In the genomic region with DNA sequence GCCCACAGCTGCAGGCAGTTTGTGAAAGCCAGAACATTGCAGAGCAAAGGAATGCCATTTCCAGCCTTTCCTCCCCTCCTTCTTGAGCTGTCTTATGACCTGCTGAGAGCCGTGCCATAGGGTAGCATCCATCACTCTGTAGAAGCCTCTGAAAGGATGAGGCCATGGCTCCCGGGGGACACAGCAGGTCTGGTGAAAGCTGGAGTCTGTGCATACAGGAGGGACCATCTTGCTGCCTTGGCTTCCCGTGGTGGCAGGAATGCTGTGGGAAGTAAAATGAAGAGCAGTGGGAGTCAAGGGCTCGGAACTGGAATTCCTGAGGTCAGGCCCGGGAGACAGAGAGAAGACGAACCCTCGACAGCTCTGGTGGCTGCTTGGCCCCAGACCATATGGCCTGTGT, we compare ENCODE assay signal across 22 cellular contexts. TPM values are rescaled to one million over a fixed set of nuclear protein-coding genes. Genes with fewer than 3 reads are reported as not detected.
A peak's percentile ranks its signal among the peaks of the same experiment; 100 is the strongest.
DNase-seq lines count a peak whose midpoint lies in the region; ATAC-seq and TF ChIP-seq lines count a peak whose summit lies in the region.
"Had no signal": no experiment of that assay in that cellular context is flagged by ENCODE, and none has a peak within 500 bp of the region (broad histone marks: within the 10 kb centered on the region; RNA-seq: fewer than 3 reads in every experiment).

No MANE protein-coding gene starts in this region.

- no peak overlapping the region for H2AK5ac ChIP-seq in mesenchymal stem cell (ENCODE audit: low read length, severe bottlenecking)

- H2AFZ ChIP-seq in mesenchymal stem cell (ENCODE audit: low read depth, low read length) = no peak overlapping the region

- peaks cover 23% of the 10 kb centered on the region for H3K27me3 Mint-ChIP-seq in activated T-cell treated with anti-CD3 and anti-CD28 coated beads, Interleukin-2, amount 50 U/mL, for 24 hours

- H2BK120ac ChIP-seq in mesenchymal stem cell (ENCODE audit: low read depth, low read length) = no peak overlapping the region

- POLR2A ChIA-PET in HEK293 (lab: Yijun Ruan, JAX) = no interaction called here

- peaks cover 7% of the 10 kb centered on the region for H3K4me1 Mint-ChIP-seq in activated T-cell treated with anti-CD3 and anti-CD28 coated beads, Interleukin-2, amount 50 U/mL, for 24 hours (ENCODE audit: low read depth)

- H3K4me1 ChIP-seq in HEK293 (ENCODE audit: control insufficient read depth, insufficient read depth, low read length) (peaks cover 3% of the 10 kb centered on the region; the same call in 1 of the 2 replicates), mesenchymal stem cell (ENCODE audit: control insufficient read depth, insufficient read depth, low read depth, low read length) (peaks cover 41% of the 10 kb centered on the region), thoracic aorta (ENCODE audit: control insufficient read depth in 1 of 2, low read depth in 2 of 2) (peaks cover 18 to 60% of the 10 kb centered on the region in 2 donors)
- H3K4me1 ChIP-seq: colonic mucosa had no signal

- H3K27ac Mint-ChIP-seq in activated T-cell treated with anti-CD3 and anti-CD28 coated beads, Interleukin-2, amount 50 U/mL, for 24 hours = no peak overlapping the region
- H3K27ac Mint-ChIP-seq: activated CD8-positive, alpha-beta memory T cell treated with anti-CD3 and anti-CD28 coated beads, Interleukin-2, amount 10 ng/mL, durations not matched to agents 7 days and 5 days; activated T-helper 2 cell treated with anti-CD3 and anti-CD28 coated beads, Interferon-gamma antibody, Interleukin-2, Interleukin-4, amounts not matched to agents 10 μg/mL and 5 μg/mL and 100 μg/mL, durations not matched to agents 14 hours and 24 hours and 36 hours had no signal

- no peak overlapping the region for H2BK5ac ChIP-seq in mesenchymal stem cell (ENCODE audit: low read depth, low read length, poor library complexity, severe bottlenecking)

- H3K9me3 ChIP-seq in HEK293 (ENCODE audit: control insufficient read depth, insufficient read depth, low read depth, low read length) (no peaks in the 10 kb centered on the region), mesenchymal stem cell (ENCODE audit: control insufficient read depth, low read length) (no peaks in the 10 kb centered on the region), thoracic aorta (no peaks in the 10 kb centered on the region)
- H3K9me3 ChIP-seq: colonic mucosa, left ventricle myocardium inferior, Peyer's patch had no signal

- ATAC-seq in thoracic aorta (ENCODE audit: insufficient number of reproducible peaks, low FRiP score, low read depth) = no peak
- ATAC-seq in HG02885 (IDR thresholded peaks at IDR 0.05; ENCODE audit: poor library complexity, unreplicated experiment) = no peak
- ATAC-seq: activated CD8-positive, alpha-beta memory T cell treated with anti-CD3 and anti-CD28 coated beads, Interleukin-2, amount 10 ng/mL, durations not matched to agents 7 days and 5 days had no signal

- CTCF ChIA-PET in HEK293 (lab: Yijun Ruan, JAX) = interaction anchor here (0.7 kb wide), 1 partner anchor 32 kb away, joined by 3 read pairs; no protein-coding TSS in a partner anchor

- no peaks in the 10 kb centered on the region for H3K9me3 Mint-ChIP-seq in activated T-cell treated with anti-CD3 and anti-CD28 coated beads, Interleukin-2, amount 50 U/mL, for 24 hours
- H3K9me3 Mint-ChIP-seq: activated T-helper 2 cell treated with anti-CD3 and anti-CD28 coated beads, Interferon-gamma antibody, Interleukin-2, Interleukin-4, amounts not matched to agents 10 μg/mL and 5 μg/mL and 100 μg/mL, durations not matched to agents 14 hours and 24 hours and 36 hours had no signal

- in situ Hi-C loops in astrocyte of the cerebellum (cut with HindIII; ENCODE audit: low sequenced_read_pairs) = loop anchor here (10.0 kb wide), 1 partner anchor 244 kb away; no protein-coding TSS in a partner anchor

- H2BK15ac ChIP-seq in mesenchymal stem cell (ENCODE audit: low read depth, poor library complexity, severe bottlenecking) = no peak overlapping the region

- H3K27ac ChIP-seq in HEK293 (ENCODE audit: extremely low read depth, low read depth, low read length) (no peak overlapping the region), mesenchymal stem cell (ENCODE audit: low read length, poor library complexity, severe bottlenecking) (peak overlapping the region; percentile 4), thoracic aorta (peak overlapping the region; percentile 69 to 88)
- H3K27ac ChIP-seq: colonic mucosa, left ventricle myocardium inferior, Peyer's patch had no signal

- no peak overlapping the region for H4K8ac ChIP-seq in mesenchymal stem cell (ENCODE audit: low read length)

- H3K27me3 ChIP-seq in mesenchymal stem cell (ENCODE audit: control insufficient read depth in 1 of 2, insufficient read depth in 1 of 2, low read length in 2 of 2) = peaks cover 30 to 56% of the 10 kb centered on the region in 2 experiments
- H3K27me3 ChIP-seq in thoracic aorta (replicated peaks; ENCODE audit: insufficient read depth) = no peaks in the 10 kb centered on the region
- H3K27me3 ChIP-seq: colonic mucosa, Peyer's patch had no signal

- 22% methylated on average over 7 of the region's 7 CpGs for WGBS in mesenchymal stem cell

- no peak overlapping the region for H3K9ac ChIP-seq in mesenchymal stem cell (ENCODE audit: low read length)

- H3K79me1 ChIP-seq in mesenchymal stem cell (replicated peaks; ENCODE audit: low read length, poor library complexity, severe bottlenecking) = no peaks in the 10 kb centered on the region

- H3K4me2 ChIP-seq in mesenchymal stem cell (ENCODE audit: low read length, poor library complexity, severe bottlenecking) = no peak overlapping the region

- no peak overlapping the region for H2BK12ac ChIP-seq in mesenchymal stem cell (ENCODE audit: low read length in 2 of 2)

- H3K4me3 Mint-ChIP-seq in activated T-cell treated with anti-CD3 and anti-CD28 coated beads, Interleukin-2, amount 50 U/mL, for 24 hours = no peak overlapping the region
- H3K4me3 Mint-ChIP-seq: activated CD8-positive, alpha-beta memory T cell treated with anti-CD3 and anti-CD28 coated beads, Interleukin-2, amount 10 ng/mL, durations not matched to agents 7 days and 5 days had no signal

- DNase-seq in astrocyte of the cerebellum (ENCODE audit: low read depth) = peak; percentile 59
- DNase-seq in mesenchymal stem cell = peak; percentile 43
- DNase-seq in thoracic aorta (ENCODE audit: low spot score) = no peak
- no peak for DNase-seq in DMS53 treated with DMSO at 0.1 percent for 48 hours (lab: John Stamatoyannopoulos, UW; ENCODE audit: unreplicated experiment)
- no peak for DNase-seq in activated T-cell treated with anti-CD3 and anti-CD28 coated beads, Interleukin-2, amount 50 U/mL, for 24 hours
- no peak for DNase-seq in OCI-M1 (lab: John Stamatoyannopoulos, UW)
- DNase-seq: activated CD8-positive, alpha-beta memory T cell treated with anti-CD3 and anti-CD28 coated beads, Interleukin-2, amount 10 ng/mL, durations not matched to agents 7 days and 5 days; C1 segment of cervical spinal cord; colonic mucosa; left ventricle myocardium inferior; NCI-H1417 treated with DMSO at 0.1 percent for 48 hours; NCI-H2171; NCI-H774; occipital lobe; Peyer's patch; small intestine; stimulated activated CD8-positive, alpha-beta memory T cell treated with anti-CD3 and anti-CD28 coated beads, Interleukin-4, amount 100 ng/mL, for 48 hours; T1000 had no signal

- H3K14ac ChIP-seq in mesenchymal stem cell (ENCODE audit: low read length in 2 of 2) = no peak overlapping the region

- TF ChIP-seq CTCF in HEK293 (tag by site-specific recombination; IDR thresholded peaks at IDR 0.05) = no peak
- TF ChIP-seq CTCF in astrocyte of the cerebellum (IDR thresholded peaks at IDR 0.05; ENCODE audit: low read depth, low read length, missing control alignments) = no peak
- TF ChIP-seq CTCF in thoracic aorta (IDR thresholded peaks at IDR 0.05) = no peak

- no peak overlapping the region for H3K18ac ChIP-seq in mesenchymal stem cell (ENCODE audit: low read depth in 1 of 2, low read length in 2 of 2)

- no peak overlapping the region for H3K4ac ChIP-seq in mesenchymal stem cell (ENCODE audit: low read depth in 1 of 2, low read length in 2 of 2)

- H3K4me3 ChIP-seq in HEK293 (ENCODE audit: low read depth, low read length) = no peak overlapping the region
- H3K4me3 ChIP-seq in astrocyte of the cerebellum (ENCODE audit: low read depth, low read length) = no peak overlapping the region
- H3K4me3 ChIP-seq in mesenchymal stem cell (ENCODE audit: insufficient read depth in 1 of 2, low read depth in 1 of 2, low read length in 2 of 2) = no peak overlapping the region
- H3K4me3 ChIP-seq in thoracic aorta = no peak overlapping the region
- H3K4me3 ChIP-seq: colonic mucosa, left ventricle myocardium inferior, Peyer's patch had no signal

- H3K36me3 Mint-ChIP-seq in activated T-cell treated with anti-CD3 and anti-CD28 coated beads, Interleukin-2, amount 50 U/mL, for 24 hours (ENCODE audit: low read depth) = no peaks in the 10 kb centered on the region
- H3K36me3 Mint-ChIP-seq: activated CD8-positive, alpha-beta memory T cell treated with anti-CD3 and anti-CD28 coated beads, Interleukin-2, amount 10 ng/mL, durations not matched to agents 7 days and 5 days had no signal

- H3K36me3 ChIP-seq in HEK293 (ENCODE audit: control insufficient read depth in 2 of 2, insufficient read depth in 1 of 2, low read length in 2 of 2) (no peaks in the 10 kb centered on the region), mesenchymal stem cell (ENCODE audit: control insufficient read depth in 1 of 2, insufficient read depth in 2 of 2, low read depth in 1 of 2, low read length in 2 of 2) (no peaks in the 10 kb centered on the region), thoracic aorta (peaks cover 38% of the 10 kb centered on the region)
- H3K36me3 ChIP-seq: colonic mucosa, left ventricle myocardium inferior, Peyer's patch had no signal

- H3K23ac ChIP-seq in mesenchymal stem cell (ENCODE audit: low read length in 2 of 2) = no peak overlapping the region

- H4K91ac ChIP-seq in mesenchymal stem cell (ENCODE audit: low read length) = no peak overlapping the region

TF ChIP-seq in HEK293, 187 proteins besides CTCF, POLR2A, EP300 and RAD21 (continues in another document):
- TF ChIP-seq KLF16 (tag by site-specific recombination; IDR thresholded peaks at IDR 0.05) = no peak

RNA-seq across cellular contexts. Expression of a gene that starts 30.9 kb away (rescaled TPM):
- polyA plus RNA-seq in mesenchymal stem cell (2013, experiment 1 of 2) = 0.70 TPM
- 0.52 TPM for polyA plus RNA-seq in mesenchymal stem cell (2013, experiment 2 of 2)
- 100 to 1,000 TPM; 122 to 161 TPM for total RNA-seq in thoracic aorta
- total RNA-seq: activated CD8-positive, alpha-beta memory T cell treated with anti-CD3 and anti-CD28 coated beads, Interleukin-2, amount 10 ng/mL, durations not matched to agents 7 days and 5 days; activated T-helper 2 cell treated with anti-CD3 and anti-CD28 coated beads, Interferon-gamma antibody, Interleukin-2, Interleukin-4, amounts not matched to agents 10 μg/mL and 5 μg/mL and 100 μg/mL, durations not matched to agents 14 hours and 24 hours and 36 hours; fibroblast of villous mesenchyme had no signal

Comparison
In these comparisons a context has a peak if more than half of its experiments do, and no peak if none do; other contexts are left out.
1. DNase-seq: peak in astrocyte of the cerebellum (single experiment) and mesenchymal stem cell (single experiment); none in thoracic aorta (single experiment), DMS53 treated with DMSO at 0.1 percent for 48 hours (single experiment), activated T-cell treated with anti-CD3 and anti-CD28 coated beads, Interleukin-2, amount 50 U/mL, for 24 hours (single experiment) and OCI-M1 (single experiment).